Comparison of ENCODE assay signal across 1 cellular context in genomic region chr9:36136277-36136893, GRCh38.
A peak's percentile ranks its signal among the peaks of the same experiment; 100 is the strongest.
TF ChIP-seq lines count a peak whose summit lies in the region.

GLIPR2 (plus strand) TSS chr9:36136733; CDS start chr9:36136779, 46 bp downstream.

TF ChIP-seq in GM12878, 131 proteins besides CTCF, POLR2A, EP300 and RAD21 (continued from another document):
- TF ChIP-seq PRDM15 (CRISPR knock-in tag; IDR thresholded peaks at IDR 0.05), result no peak
- peak; percentile 60; the same call in 1 of the 2 replicates for TF ChIP-seq LARP7 (IDR thresholded peaks at IDR 0.05)
- TF ChIP-seq ZBED1 (IDR thresholded peaks at IDR 0.05; ENCODE audit: borderline replicate concordance), result no peak
- no peak for TF ChIP-seq CHD2 (IDR thresholded peaks at IDR 0.05; ENCODE audit: borderline replicate concordance, low read depth, low read length)
- TF ChIP-seq GABPA (IDR thresholded peaks at IDR 0.05; ENCODE audit: low read depth), result no peak
- TF ChIP-seq RELB (IDR thresholded peaks at IDR 0.05; ENCODE audit: low read depth), result no peak
- TF ChIP-seq TCF7 (IDR thresholded peaks at IDR 0.05; ENCODE audit: borderline replicate concordance), result no peak
- TF ChIP-seq BHLHE40 (IDR thresholded peaks at IDR 0.05; ENCODE audit: borderline replicate concordance in 1 of 2, low read depth in 2 of 2, low read length in 1 of 2), result peak in 1 of 2 experiments; percentile 48; a peak in 1 of 4 replicates
- no peak for TF ChIP-seq JUND (IDR thresholded peaks at IDR 0.05; ENCODE audit: low read depth, low read length)
- TF ChIP-seq IRF3 (IDR thresholded peaks at IDR 0.05), result no peak
- no peak for TF ChIP-seq TARDBP (IDR thresholded peaks at IDR 0.05; ENCODE audit: borderline replicate concordance)
- TF ChIP-seq E4F1 (IDR thresholded peaks at IDR 0.05; ENCODE audit: borderline replicate concordance, partially characterized antibody), result no peak
